ENCODE assay signal across 11 cellular contexts in the genomic region with DNA sequence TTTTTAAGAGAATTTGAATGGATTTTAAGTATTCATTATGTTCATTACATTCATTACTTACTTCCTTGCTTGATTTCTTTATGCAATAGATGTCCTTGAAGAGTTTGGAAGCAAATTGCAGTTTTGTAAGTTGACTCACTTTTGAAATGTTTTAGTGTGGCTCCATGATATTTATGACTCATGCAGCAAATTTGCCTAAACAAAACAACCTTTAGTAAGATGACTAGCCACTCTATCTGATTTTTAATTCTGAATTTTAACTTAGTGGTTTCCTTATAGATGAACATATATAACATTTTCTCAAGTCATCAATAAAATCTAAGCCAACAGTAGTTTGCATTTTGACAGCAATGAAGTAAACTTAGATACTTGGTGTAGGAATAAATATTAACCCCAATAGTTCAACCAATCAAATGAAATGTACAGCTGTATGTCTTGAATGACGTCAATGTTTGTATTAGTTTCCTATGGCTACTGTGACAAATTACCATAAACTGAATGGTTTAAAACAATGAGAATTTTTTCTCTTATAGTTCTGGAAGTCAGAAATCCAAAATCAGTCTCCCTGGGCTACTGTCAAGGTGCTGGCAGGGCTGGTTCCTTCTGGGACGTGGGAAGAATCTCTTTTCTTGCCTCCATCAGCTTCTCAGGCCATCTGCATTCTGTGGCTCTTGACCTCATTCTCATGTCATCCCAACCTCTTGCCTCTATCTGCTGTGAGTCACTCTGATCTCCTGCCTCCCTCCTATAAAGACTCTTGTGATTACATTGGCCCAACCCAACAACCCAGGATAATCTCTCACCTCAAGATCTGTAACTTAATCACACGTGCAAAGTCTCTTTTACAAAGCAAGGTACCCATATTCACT.
DNase-seq lines count a peak whose midpoint lies in the region; ATAC-seq and TF ChIP-seq lines count a peak whose summit lies in the region.
"Had no signal": no experiment of that assay in that cellular context is flagged by ENCODE, and none has a peak within 500 bp of the region (broad histone marks: within the 10 kb centered on the region; RNA-seq: fewer than 3 reads in every experiment).

No MANE protein-coding gene starts in this region.

- no peak for TF ChIP-seq POLR2A in Peyer's patch (IDR thresholded peaks at IDR 0.05)

- no peak overlapping the region for H3K4me3 ChIP-seq in Peyer's patch

- in situ Hi-C loops in G401 (cut with HindIII; ENCODE audit: low sequenced_read_pairs): no loop called here

- DNase-seq in Daoy (ENCODE audit: low read depth) (peak; percentile 98), Peyer's patch (peak in 1 of 3 donors; percentile 61), pulmonary artery endothelial cell (ENCODE audit: low read depth, low spot score) (peak; percentile 74), G401 (ENCODE audit: low spot score) (no peak), Kasumi-1 (lab: John Stamatoyannopoulos, UW) (no peak)
- DNase-seq: activated CD4-positive, alpha-beta memory T cell treated with anti-CD3 and anti-CD28 coated beads for 36 hours; NCI-H526; right cardiac atrium had no signal

- H3K27ac ChIP-seq in Peyer's patch: peak overlapping the region in 3 of 4 donors; percentile 6 to 39 (median 20)

- no peaks in the 10 kb centered on the region for H3K9me3 ChIP-seq in Peyer's patch

- TF ChIP-seq CTCF in Peyer's patch (IDR thresholded peaks at IDR 0.05): no peak

- ATAC-seq in esophagus mucosa: peak; percentile 49
- ATAC-seq in GM18498 (IDR thresholded peaks at IDR 0.05; ENCODE audit: unreplicated experiment): no peak
- no peak for ATAC-seq in GM19397 (IDR thresholded peaks at IDR 0.05; ENCODE audit: unreplicated experiment)

- peaks cover 0 to 18% (median 0%) of the 10 kb centered on the region in 4 donors for H3K4me1 ChIP-seq in Peyer's patch

- H3K36me3 ChIP-seq in Peyer's patch: no peaks in the 10 kb centered on the region

- no peaks in the 10 kb centered on the region for H3K27me3 ChIP-seq in Peyer's patch

Comparison
In these comparisons a context has a peak if more than half of its experiments do, and no peak if none do; other contexts are left out.
1. DNase-seq: peak in Daoy (single experiment) and pulmonary artery endothelial cell (single experiment); none in G401 (single experiment) and Kasumi-1 (0 of 2).